Comparison of ENCODE assay signal across 17 cellular contexts in the genomic region with DNA sequence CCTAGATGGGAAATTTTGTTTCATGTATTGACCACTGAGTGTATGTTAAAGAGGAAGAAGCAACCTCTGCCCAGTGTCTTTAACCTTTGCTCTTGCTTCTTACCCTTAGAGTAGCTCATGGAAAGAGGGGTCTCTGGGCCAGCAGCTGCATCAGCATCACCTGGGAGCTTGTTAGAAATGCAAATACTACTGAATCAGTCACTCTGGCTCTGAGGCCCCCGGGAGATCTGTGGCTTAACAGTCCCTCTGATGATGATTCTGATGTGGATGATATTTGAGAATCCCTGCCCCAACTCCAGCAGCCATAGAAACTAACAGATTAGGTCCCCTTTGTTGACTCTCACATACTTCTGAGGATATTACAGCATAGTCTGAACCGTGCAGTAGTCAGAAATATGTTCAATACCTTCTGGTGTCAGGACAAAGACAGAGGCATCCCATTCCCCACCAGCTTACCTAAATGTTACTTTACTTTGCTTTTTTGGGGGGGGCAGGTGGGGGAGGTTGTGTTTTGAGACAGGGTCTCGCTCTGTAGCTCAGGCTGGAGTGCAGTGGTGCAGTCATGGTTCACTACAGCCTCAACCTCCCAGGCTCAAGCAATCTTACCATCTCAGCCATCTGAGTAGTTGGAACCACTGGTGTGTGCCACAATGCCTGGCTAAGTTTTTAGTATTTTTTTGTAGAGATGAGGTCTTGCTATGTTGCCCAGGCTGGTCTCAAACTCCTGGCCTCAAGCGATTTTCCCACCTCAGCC.
A peak's percentile ranks its signal among the peaks of the same experiment; 100 is the strongest.
DNase-seq lines count a peak whose midpoint lies in the region; ATAC-seq and TF ChIP-seq lines count a peak whose summit lies in the region.
"Had no signal": no experiment of that assay in that cellular context is flagged by ENCODE, and none has a peak within 500 bp of the region (broad histone marks: within the 10 kb centered on the region; RNA-seq: fewer than 3 reads in every experiment).

No MANE protein-coding gene starts in this region.

- peak overlapping the region; percentile 58 to 82; a peak in 3 of 4 replicates for H3K27ac ChIP-seq in SK-N-SH (ENCODE audit: low read depth in 2 of 2, low read length in 1 of 2)
- H3K27ac ChIP-seq in dorsolateral prefrontal cortex, result peak overlapping the region in 48 of 59 donors; percentile 3 to 85 (median 64)
- H3K27ac ChIP-seq: left lung had no signal

- no peaks in the 10 kb centered on the region for H4K20me1 ChIP-seq in SK-N-SH (ENCODE audit: insufficient read depth)

- H3K9me2 ChIP-seq in SK-N-SH, result no peaks in the 10 kb centered on the region

- H3K27me3 ChIP-seq in SK-N-SH (ENCODE audit: insufficient read depth) (no peaks in the 10 kb centered on the region), dorsolateral prefrontal cortex (no peaks in the 10 kb centered on the region)
- H3K27me3 ChIP-seq: left lung, ovary had no signal

- peak overlapping the region; percentile 66 for H3K27ac Mint-ChIP-seq in stimulated activated naive B cell treated with anti-CD40 and anti-IgM and Interleukin-4, amounts not matched to agents 10 μg/mL and 1 μg/mL and 100 μg/mL, for 72 hours
- H3K27ac Mint-ChIP-seq: dendritic cell treated with granulocyte-macrophage colony-stimulating factor and Interleukin-4, amounts not matched to agents 40 ng/mL and 50 ng/mL, for 4 days had no signal

- no peaks in the 10 kb centered on the region for H3K9me3 Mint-ChIP-seq in stimulated activated naive B cell treated with anti-CD40 and anti-IgM and Interleukin-4, amounts not matched to agents 10 μg/mL and 1 μg/mL and 100 μg/mL, for 72 hours
- H3K9me3 Mint-ChIP-seq: dendritic cell treated with granulocyte-macrophage colony-stimulating factor and Interleukin-4, amounts not matched to agents 40 ng/mL and 50 ng/mL, for 4 days had no signal

- H3K4me1 Mint-ChIP-seq in stimulated activated naive B cell treated with anti-CD40 and anti-IgM and Interleukin-4, amounts not matched to agents 10 μg/mL and 1 μg/mL and 100 μg/mL, for 72 hours, result peaks cover 38 to 61% of the 10 kb centered on the region in 2 donors

- intact Hi-C loops in dorsolateral prefrontal cortex (cut with DNase I), result no loop called here

- H3K4me3 ChIP-seq in SK-N-SH (ENCODE audit: low read depth in 2 of 2, low read length in 1 of 2), result no peak overlapping the region
- H3K4me3 ChIP-seq in dorsolateral prefrontal cortex, result no peak overlapping the region
- H3K4me3 ChIP-seq: left lung, ovary had no signal

- H3K9ac ChIP-seq in SK-N-SH, result no peak overlapping the region

- H3K27me3 Mint-ChIP-seq in stimulated activated naive B cell treated with anti-CD40 and anti-IgM and Interleukin-4, amounts not matched to agents 10 μg/mL and 1 μg/mL and 100 μg/mL, for 72 hours, result no peaks in the 10 kb centered on the region
- H3K27me3 Mint-ChIP-seq: dendritic cell treated with granulocyte-macrophage colony-stimulating factor and Interleukin-4, amounts not matched to agents 40 ng/mL and 50 ng/mL, for 4 days had no signal

- TF ChIP-seq CTCF in SK-N-SH (IDR thresholded peaks at IDR 0.05), result no peak
- TF ChIP-seq CTCF in dorsolateral prefrontal cortex (IDR thresholded peaks at IDR 0.05 in 54 of 56, conservative IDR thresholded peaks at IDR 0.05 in 2 of 56; ENCODE audit: low read depth in 1 of 56, partially characterized antibody in 56 of 56), result no peak

- TF ChIP-seq EP300 in SK-N-SH (IDR thresholded peaks at IDR 0.05; ENCODE audit: borderline replicate concordance in 1 of 2, low read depth in 1 of 2, low read length in 1 of 2), result no peak

- no peaks in the 10 kb centered on the region for H3K36me3 ChIP-seq in SK-N-SH (replicated peaks in 1 of 2; ENCODE audit: control insufficient read depth in 1 of 2, insufficient read depth in 2 of 2, low read length in 1 of 2)
- H3K36me3 ChIP-seq: left lung, ovary had no signal

- POLR2A ChIA-PET in SK-N-SH (lab: Yijun Ruan, JAX), result no interaction called here

- DNase-seq in SK-N-SH (no peak), NCI-H526 (lab: John Stamatoyannopoulos, UW) (peak; percentile 83 to 91), dorsolateral prefrontal cortex (no peak), NCI-H2029 (lab: John Stamatoyannopoulos, UW) (no peak), CD1c-positive myeloid dendritic cell (ENCODE audit: extremely low spot score) (no peak), hepatic stellate cell (ENCODE audit: low spot score) (no peak)
- no peak for DNase-seq in stimulated activated naive B cell treated with anti-CD40 and anti-IgM and Interleukin-4, amounts not matched to agents 10 μg/mL and 1 μg/mL and 100 μg/mL, for 72 hours
- DNase-seq: activated CD4-positive, CD25-positive, alpha-beta regulatory T cell treated with anti-CD3 and anti-CD28 coated beads, Interleukin-2, amount 50 U/mL, for 72 hours; activated naive CD4-positive, alpha-beta T cell treated with Interleukin-2 at 50 U/mL for 16 hours; foreskin fibroblast; left lung; NCI-H2107; ovary; Right ventricle myocardium superior; stimulated activated CD4-positive, alpha-beta T cell treated with anti-CD3 and anti-CD28 coated beads, Interleukin-4, amount 100 ng/mL, for 24 hours had no signal

- peaks cover 4 to 10% of the 10 kb centered on the region in 2 donors for H3K36me3 Mint-ChIP-seq in stimulated activated naive B cell treated with anti-CD40 and anti-IgM and Interleukin-4, amounts not matched to agents 10 μg/mL and 1 μg/mL and 100 μg/mL, for 72 hours

- no peak overlapping the region for H3K4me3 Mint-ChIP-seq in stimulated activated naive B cell treated with anti-CD40 and anti-IgM and Interleukin-4, amounts not matched to agents 10 μg/mL and 1 μg/mL and 100 μg/mL, for 72 hours
- H3K4me3 Mint-ChIP-seq: dendritic cell treated with granulocyte-macrophage colony-stimulating factor and Interleukin-4, amounts not matched to agents 40 ng/mL and 50 ng/mL, for 4 days had no signal

- TF ChIP-seq RAD21 in SK-N-SH (IDR thresholded peaks at IDR 0.05; ENCODE audit: low read length), result no peak

- H3K4me1 ChIP-seq in SK-N-SH (ENCODE audit: control insufficient read depth in 1 of 2, insufficient read depth in 2 of 2, low read depth in 1 of 2, low read length in 1 of 2), result peaks cover 28 to 46% of the 10 kb centered on the region in 2 experiments

- CTCF ChIA-PET in SK-N-SH (lab: Yijun Ruan, JAX), result interaction anchor here (1.2 to 1.8 kb wide), 5 partner anchors 17 to 282 kb away, joined by 3 to 9 read pairs (median 3); no protein-coding TSS in a partner anchor

- no peaks in the 10 kb centered on the region for H3K79me2 ChIP-seq in SK-N-SH (ENCODE audit: insufficient read depth)

- no peak overlapping the region; the same call in 1 of the 2 replicates for H3K4me2 ChIP-seq in SK-N-SH

- no peak overlapping the region for H2AFZ ChIP-seq in SK-N-SH (ENCODE audit: low read depth)

- no peaks in the 10 kb centered on the region for H3K9me3 ChIP-seq in SK-N-SH
- H3K9me3 ChIP-seq: left lung, ovary had no signal

- no peak for ATAC-seq in SK-N-SH treated with all-trans-retinoic acid at 6 μM for 48 hours
- ATAC-seq in stimulated activated naive B cell treated with anti-CD40 and anti-IgM and Interleukin-4, amounts not matched to agents 10 μg/mL and 1 μg/mL and 100 μg/mL, for 72 hours (replicated peaks), result peak; percentile 73 to 79
- ATAC-seq: left lung had no signal

- 85% methylated on average over 4 of the region's 4 CpGs for WGBS in SK-N-SH (ENCODE audit: low lambda C conversion rate)

- peaks cover 6% of the 10 kb centered on the region for H3F3A ChIP-seq in SK-N-SH (replicated peaks; ENCODE audit: insufficient read depth)

TF ChIP-seq in SK-N-SH, 30 proteins besides CTCF, POLR2A, EP300 and RAD21 (continues in another document):
- TF ChIP-seq MXI1 (IDR thresholded peaks at IDR 0.05; ENCODE audit: low read depth, low read length) (no peak), MEF2A (IDR thresholded peaks at IDR 0.05; ENCODE audit: borderline replicate concordance, low read depth) (no peak), EZH2phosphoT487 (IDR thresholded peaks at IDR 0.05; ENCODE audit: borderline replicate concordance, low read depth) (no peak), SMC3 (IDR thresholded peaks at IDR 0.05; ENCODE audit: low read depth, low read length) (no peak)

TF ChIP-seq in SK-N-SH treated with all-trans-retinoic acid at 6 μM for 48 hours, 23 proteins besides CTCF, POLR2A, EP300 and RAD21:
- TF ChIP-seq CREB5 (CRISPR knock-in tag; IDR thresholded peaks at IDR 0.05; ENCODE audit: low read depth), result no peak
- no peak for TF ChIP-seq PPARA (CRISPR knock-in tag; IDR thresholded peaks at IDR 0.05; ENCODE audit: borderline replicate concordance)
- TF ChIP-seq ZC3H10 (CRISPR knock-in tag; IDR thresholded peaks at IDR 0.05), result no peak
- no peak for TF ChIP-seq CSDC2 (CRISPR knock-in tag; IDR thresholded peaks at IDR 0.05)
- no peak for TF ChIP-seq ZFP30 (CRISPR knock-in tag; IDR thresholded peaks at IDR 0.05)
- TF ChIP-seq, protein P1, sequence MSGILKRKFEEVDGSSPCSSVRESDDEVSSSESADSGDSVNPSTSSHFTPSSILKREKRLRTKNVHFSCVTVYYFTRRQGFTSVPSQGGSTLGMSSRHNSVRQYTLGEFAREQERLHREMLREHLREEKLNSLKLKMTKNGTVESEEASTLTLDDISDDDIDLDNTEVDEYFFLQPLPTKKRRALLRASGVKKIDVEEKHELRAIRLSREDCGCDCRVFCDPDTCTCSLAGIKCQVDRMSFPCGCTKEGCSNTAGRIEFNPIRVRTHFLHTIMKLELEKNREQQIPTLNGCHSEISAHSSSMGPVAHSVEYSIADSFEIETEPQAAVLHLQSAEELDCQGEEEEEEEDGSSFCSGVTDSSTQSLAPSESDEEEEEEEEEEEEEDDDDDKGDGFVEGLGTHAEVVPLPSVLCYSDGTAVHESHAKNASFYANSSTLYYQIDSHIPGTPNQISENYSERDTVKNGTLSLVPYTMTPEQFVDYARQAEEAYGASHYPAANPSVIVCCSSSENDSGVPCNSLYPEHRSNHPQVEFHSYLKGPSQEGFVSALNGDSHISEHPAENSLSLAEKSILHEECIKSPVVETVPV (CRISPR knock-in tag; IDR thresholded peaks at IDR 0.05), result no peak
- no peak for TF ChIP-seq SNAI2 (CRISPR knock-in tag; IDR thresholded peaks at IDR 0.05)
- TF ChIP-seq ARNTL (CRISPR knock-in tag; IDR thresholded peaks at IDR 0.05; ENCODE audit: borderline replicate concordance, low read depth), result no peak
- TF ChIP-seq ZNF70 (CRISPR knock-in tag; IDR thresholded peaks at IDR 0.05), result no peak
- TF ChIP-seq RARB (CRISPR knock-in tag; IDR thresholded peaks at IDR 0.05), result no peak
- no peak for TF ChIP-seq OSR1 (CRISPR knock-in tag; IDR thresholded peaks at IDR 0.05)

Comparison
In these comparisons a context has a peak if more than half of its experiments do, and no peak if none do; other contexts are left out.
1. DNase-seq: peak in NCI-H526 (2 of 2); none in SK-N-SH (single experiment), dorsolateral prefrontal cortex (0 of 10), stimulated activated naive B cell treated with anti-CD40 and anti-IgM and Interleukin-4, amounts not matched to agents 10 μg/mL and 1 μg/mL and 100 μg/mL, for 72 hours (single experiment), NCI-H2029 (single experiment), CD1c-positive myeloid dendritic cell (single experiment) and hepatic stellate cell (single experiment).